Comparison of ENCODE assay signal across 8 cellular contexts in genomic region chr16:76535-77272, GRCh38. TPM values are rescaled to one million over a fixed set of nuclear protein-coding genes. Genes with fewer than 3 reads are reported as not detected.
DNase-seq lines count a peak whose midpoint lies in the region; ATAC-seq, FAIRE-seq and TF ChIP-seq lines count a peak whose summit lies in the region.

No MANE protein-coding gene starts in this region.

- POLR2A ChIA-PET in HepG2 (lab: Yijun Ruan, JAX): interaction anchor here (1.1 to 2.6 kb wide), 4 partner anchors 11 to 23 kb away, joined by 3 to 12 read pairs (median 6); partner anchors contain the start of genes POLR3K and SNRNP25

- FAIRE-seq in bronchial epithelial cell (lab: Jason Lieb, UNC) (no peak), HepG2 (lab: Jason Lieb, UNC) (peak; percentile 42)

- intact Hi-C loops in HepG2 (cut with micrococcal nuclease; ENCODE audit: unreplicated experiment): no loop called here
- intact Hi-C loops in thyroid gland (cut with DNase I): no loop called here

- H4K20me1 ChIP-seq in HepG2 (ENCODE audit: insufficient read depth, low read length): no peaks in the 10 kb centered on the region

- H3K4me3 ChIP-seq in bronchial epithelial cell (ENCODE audit: low read depth, low read length) (peak overlapping the region; percentile 77), HepG2 (replicated peaks in 1 of 3; ENCODE audit: insufficient read depth in 1 of 3, low read depth in 2 of 3, low read length in 3 of 3) (peak overlapping the region; percentile 63 to 84 (median 80)), thyroid gland (replicated peaks in 1 of 3) (peak overlapping the region in 2 of 3 donors; percentile 66 to 79)

- BruUV-seq in HepG2 (replicated peaks; lab: Mats Ljungman, UMichigan): no TSS peak

- peak overlapping the region; percentile 86 for H3K9ac ChIP-seq in HepG2 (ENCODE audit: insufficient read depth, low read depth, low read length)

- TF ChIP-seq POLR2A in HepG2 (IDR thresholded peaks at IDR 0.05; ENCODE audit: insufficient read depth in 1 of 2, low read depth in 2 of 2, low read length in 2 of 2) (peak in 1 of 2 experiments; percentile 65; a peak in 2 of 4 replicates), thyroid gland (IDR thresholded peaks at IDR 0.05) (no peak)

- in situ Hi-C loops in HepG2 (cut with HindIII; ENCODE audit: extremely low pct_ligation_motif_present, low pct_unique_long_range_greater_than_20kb): no loop called here

- peaks cover 62% of the 10 kb centered on the region for H3K4me1 ChIP-seq in HepG2 (ENCODE audit: insufficient read depth, low read length)
- peaks cover 43 to 54% of the 10 kb centered on the region in 2 donors for H3K4me1 ChIP-seq in thyroid gland

- DNase-seq in NCI-H510A treated with DMSO at 0.1 percent for 48 hours (lab: John Stamatoyannopoulos, UW) (peak; percentile 10), NCI-H510A (lab: John Stamatoyannopoulos, UW) (no peak), NCI-H2196 (lab: John Stamatoyannopoulos, UW; ENCODE audit: unreplicated experiment) (peak; percentile 57), bronchial epithelial cell (ENCODE audit: low read depth) (peak; percentile 65), HepG2 (ENCODE audit: low spot score) (peak; percentile 66), thyroid gland (peak; percentile 36 to 37), NCI-H446 treated with DMSO at 0.1 percent for 48 hours (lab: John Stamatoyannopoulos, UW) (no peak)

- WGBS in HepG2 (ENCODE audit: low lambda C conversion rate): 7% methylated on average over 7 of the region's 13 CpGs
- WGBS in thyroid gland, 2 donors: 49 to 56% methylated on average over 6 to 11 of the region's 13 CpGs

- peak overlapping the region; percentile 62 for H3K27ac ChIP-seq in HepG2 (ENCODE audit: extremely low read length, insufficient read depth, low read length)
- peak overlapping the region; percentile 72 to 92 (median 88) for H3K27ac ChIP-seq in thyroid gland

- ATAC-seq in HepG2: peak; percentile 24
- no peak for ATAC-seq in GM21576 (IDR thresholded peaks at IDR 0.05; ENCODE audit: unreplicated experiment)

- no peaks in the 10 kb centered on the region for H3K9me3 ChIP-seq in HepG2 (ENCODE audit: low read length)
- H3K9me3 ChIP-seq in thyroid gland: no peaks in the 10 kb centered on the region

- H3K4me2 ChIP-seq in HepG2 (ENCODE audit: low read depth, low read length): peak overlapping the region; percentile 95

- no peak for TF ChIP-seq CTCF in bronchial epithelial cell (IDR thresholded peaks at IDR 0.05; ENCODE audit: insufficient read depth, low read length, severe bottlenecking)
- no peak for TF ChIP-seq CTCF in HepG2 (CRISPR knock-in tag; IDR thresholded peaks at IDR 0.05)
- no peak for TF ChIP-seq CTCF in thyroid gland (IDR thresholded peaks at IDR 0.05)

- H2AFZ ChIP-seq in HepG2 (ENCODE audit: low read length): no peak overlapping the region

- TF ChIP-seq RAD21 in HepG2 (CRISPR knock-in tag; IDR thresholded peaks at IDR 0.05): no peak

- peaks cover 9% of the 10 kb centered on the region for H3K36me3 ChIP-seq in bronchial epithelial cell (ENCODE audit: control insufficient read depth, insufficient read depth, low read length)
- peaks cover 4 to 17% of the 10 kb centered on the region in 2 experiments; a peak in 3 of 5 replicates for H3K36me3 ChIP-seq in HepG2 (replicated peaks in 1 of 2; ENCODE audit: control insufficient read depth in 1 of 2, insufficient read depth in 2 of 2, low read length in 2 of 2)
- peaks cover 0 to 6% of the 10 kb centered on the region in 2 donors for H3K36me3 ChIP-seq in thyroid gland

- CTCF ChIA-PET in HepG2 (lab: Yijun Ruan, JAX; ENCODE audit: low intra/inter-chr PET ratio, low total read pairs): interaction anchor here (1.1 to 2.5 kb wide), 2 partner anchors 11 to 20 kb away, joined by 6 to 11 read pairs; no protein-coding TSS in a partner anchor

- peaks cover 2% of the 10 kb centered on the region for H3K79me2 ChIP-seq in HepG2 (ENCODE audit: insufficient read depth, low read length)

- TF ChIP-seq EP300 in HepG2 (IDR thresholded peaks at IDR 0.05; ENCODE audit: low read depth in 2 of 2, low read length in 2 of 2): no peak
- TF ChIP-seq EP300 in HepG2 (CRISPR knock-in tag; IDR thresholded peaks at IDR 0.05; ENCODE audit: borderline replicate concordance): no peak

- H3K27me3 ChIP-seq in bronchial epithelial cell (ENCODE audit: control insufficient read depth, insufficient read depth, low read length) (no peaks in the 10 kb centered on the region), HepG2 (ENCODE audit: control insufficient read depth in 1 of 2, insufficient read depth in 2 of 2, low read length in 2 of 2) (peaks cover 2 to 8% of the 10 kb centered on the region in 2 experiments; a peak in 2 of 5 replicates), thyroid gland (no peaks in the 10 kb centered on the region)

RNA-seq across cellular contexts. Expression of gene MPG, which starts 1.3 kb away (rescaled TPM):
- total RNA-seq in bronchial epithelial cell (91.1 and 107 TPM in 2 replicates), HepG2 (2016; rRNA removed; fragmentation: Illumina TruSeq; extraction: Trizol) (56.4 and 62.5 TPM in 2 replicates), thyroid gland (100 to 1,000 TPM in 2 of 4 donors, 10 to 100 TPM in 2; 75.8 to 150 (median 104) TPM)
- total RNA-seq in HepG2 (2016; cell fraction: cytosol; rRNA removed; fragmentation: Illumina TruSeq; extraction: Trizol; ENCODE audit: low read depth): 46.3 and 53.1 TPM in 2 replicates
- 55.9 and 64.7 TPM in 2 replicates for total RNA-seq in HepG2 (2016; cell fraction: insoluble cytoplasmic fraction; rRNA removed; fragmentation: Illumina TruSeq; extraction: Trizol)
- total RNA-seq in HepG2 (2016; cell fraction: membrane; rRNA removed; fragmentation: Illumina TruSeq; extraction: Trizol): 57.4 and 76.0 TPM in 2 replicates
- total RNA-seq in HepG2 (2016; cell fraction: nucleus; rRNA removed; fragmentation: Illumina TruSeq; extraction: Trizol): 33.2 and 35.5 TPM in 2 replicates
- 59.1 and 74.2 TPM in 2 replicates for polyA plus RNA-seq in HepG2 (2011; rRNA removed)
- 62.1 and 108 TPM in 2 replicates for polyA plus RNA-seq in HepG2 (2011; cell fraction: cytosol; rRNA removed)
- 58.8 and 62.5 TPM in 2 replicates for polyA plus RNA-seq in HepG2 (2011; cell fraction: nucleus; rRNA removed)
- polyA plus RNA-seq in HepG2 (2012): 30.3 and 43.2 TPM in 2 replicates
- 53.6 and 59.3 TPM in 2 replicates for polyA plus RNA-seq in HepG2 (2016; cell fraction: cytosol; fragmentation: Illumina TruSeq; extraction: Trizol; ENCODE audit: low read depth)
- 53.6 and 58.3 TPM in 2 replicates for polyA plus RNA-seq in HepG2 (2016; cell fraction: insoluble cytoplasmic fraction; fragmentation: Illumina TruSeq; extraction: Trizol; ENCODE audit: low read depth)
- 56.7 and 61.4 TPM in 2 replicates for polyA plus RNA-seq in HepG2 (2016; cell fraction: membrane; fragmentation: Illumina TruSeq; extraction: Trizol; ENCODE audit: low read depth)
- polyA plus RNA-seq in HepG2 (2016; cell fraction: nucleus; fragmentation: Illumina TruSeq; extraction: Trizol; ENCODE audit: insufficient read depth, low read depth): 53.3 and 60.6 TPM in 2 replicates
- polyA minus RNA-seq in HepG2 (2011; rRNA and poly(A)+ RNA removed; ENCODE audit: low replicate concordance): 22.4 and 34.8 TPM in 2 replicates
- 27.0 and 35.2 TPM in 2 replicates for polyA minus RNA-seq in HepG2 (2011; cell fraction: cytosol; rRNA and poly(A)+ RNA removed)
- 5.8 and 10.3 TPM in 2 replicates for polyA minus RNA-seq in HepG2 (2011; cell fraction: nucleus; rRNA and poly(A)+ RNA removed)

RNA-seq across cellular contexts. Expression of gene RHBDF1, which starts 4.3 kb away (rescaled TPM):
- 10.3 and 20.6 TPM in 2 replicates for total RNA-seq in bronchial epithelial cell
- 1.8 and 5.4 TPM in 2 replicates for total RNA-seq in HepG2 (2016; rRNA removed; fragmentation: Illumina TruSeq; extraction: Trizol)
- 0.81 and 1.8 TPM in 2 replicates for total RNA-seq in HepG2 (2016; cell fraction: cytosol; rRNA removed; fragmentation: Illumina TruSeq; extraction: Trizol; ENCODE audit: low read depth)
- 1.4 and 5.9 TPM in 2 replicates for total RNA-seq in HepG2 (2016; cell fraction: insoluble cytoplasmic fraction; rRNA removed; fragmentation: Illumina TruSeq; extraction: Trizol)
- 0.96 and 1.5 TPM in 2 replicates for total RNA-seq in HepG2 (2016; cell fraction: membrane; rRNA removed; fragmentation: Illumina TruSeq; extraction: Trizol)
- 6.4 and 8.4 TPM in 2 replicates for total RNA-seq in HepG2 (2016; cell fraction: nucleus; rRNA removed; fragmentation: Illumina TruSeq; extraction: Trizol)
- 26.9 and 28.1 TPM in 2 replicates for polyA plus RNA-seq in HepG2 (2011; rRNA removed)
- polyA plus RNA-seq in HepG2 (2011; cell fraction: cytosol; rRNA removed): 8.5 and 9.9 TPM in 2 replicates
- 199 and 238 TPM in 2 replicates for polyA plus RNA-seq in HepG2 (2011; cell fraction: nucleus; rRNA removed)
- 4.3 and 9.2 TPM in 2 replicates for polyA plus RNA-seq in HepG2 (2012)
- polyA plus RNA-seq in HepG2 (2016; cell fraction: cytosol; fragmentation: Illumina TruSeq; extraction: Trizol; ENCODE audit: low read depth): 0.72 and 0.88 TPM in 2 replicates
- 1.7 and 2.1 TPM in 2 replicates for polyA plus RNA-seq in HepG2 (2016; cell fraction: insoluble cytoplasmic fraction; fragmentation: Illumina TruSeq; extraction: Trizol; ENCODE audit: low read depth)
- polyA plus RNA-seq in HepG2 (2016; cell fraction: membrane; fragmentation: Illumina TruSeq; extraction: Trizol; ENCODE audit: low read depth): 1.1 and 1.3 TPM in 2 replicates
- polyA plus RNA-seq in HepG2 (2016; cell fraction: nucleus; fragmentation: Illumina TruSeq; extraction: Trizol; ENCODE audit: insufficient read depth, low read depth): 26.0 and 29.9 TPM in 2 replicates
- polyA minus RNA-seq in HepG2 (2011; rRNA and poly(A)+ RNA removed; ENCODE audit: low replicate concordance): 10.2 and 17.2 TPM in 2 replicates
- polyA minus RNA-seq in HepG2 (2011; cell fraction: cytosol; rRNA and poly(A)+ RNA removed): 4.0 and 4.5 TPM in 2 replicates
- 18.3 and 18.5 TPM in 2 replicates for polyA minus RNA-seq in HepG2 (2011; cell fraction: nucleus; rRNA and poly(A)+ RNA removed)
- total RNA-seq in thyroid gland: 10 to 100 TPM; 20.4 to 35.4 (median 28.4) TPM

RNA-seq across cellular contexts. Expression of gene SNRNP25, which starts 23.1 kb away (rescaled TPM):
- total RNA-seq in bronchial epithelial cell: 9.0 and 14.1 TPM in 2 replicates
- total RNA-seq in HepG2 (2016; rRNA removed; fragmentation: Illumina TruSeq; extraction: Trizol): 97.4 and 103 TPM in 2 replicates
- total RNA-seq in HepG2 (2016; cell fraction: cytosol; rRNA removed; fragmentation: Illumina TruSeq; extraction: Trizol; ENCODE audit: low read depth): 131 and 159 TPM in 2 replicates
- 98.3 and 99.2 TPM in 2 replicates for total RNA-seq in HepG2 (2016; cell fraction: insoluble cytoplasmic fraction; rRNA removed; fragmentation: Illumina TruSeq; extraction: Trizol)
- 209 and 211 TPM in 2 replicates for total RNA-seq in HepG2 (2016; cell fraction: membrane; rRNA removed; fragmentation: Illumina TruSeq; extraction: Trizol)
- total RNA-seq in HepG2 (2016; cell fraction: nucleus; rRNA removed; fragmentation: Illumina TruSeq; extraction: Trizol): 35.7 and 35.9 TPM in 2 replicates
- polyA plus RNA-seq in HepG2 (2011; rRNA removed): 26.5 and 34.1 TPM in 2 replicates
- 30.0 and 42.1 TPM in 2 replicates for polyA plus RNA-seq in HepG2 (2011; cell fraction: cytosol; rRNA removed)
- polyA plus RNA-seq in HepG2 (2011; cell fraction: nucleus; rRNA removed): 14.5 and 15.2 TPM in 2 replicates
- polyA plus RNA-seq in HepG2 (2012): 20.6 and 26.4 TPM in 2 replicates
- 174 and 209 TPM in 2 replicates for polyA plus RNA-seq in HepG2 (2016; cell fraction: cytosol; fragmentation: Illumina TruSeq; extraction: Trizol; ENCODE audit: low read depth)
- polyA plus RNA-seq in HepG2 (2016; cell fraction: insoluble cytoplasmic fraction; fragmentation: Illumina TruSeq; extraction: Trizol; ENCODE audit: low read depth): 104 and 113 TPM in 2 replicates
- polyA plus RNA-seq in HepG2 (2016; cell fraction: membrane; fragmentation: Illumina TruSeq; extraction: Trizol; ENCODE audit: low read depth): 222 and 223 TPM in 2 replicates
- 66.9 and 75.9 TPM in 2 replicates for polyA plus RNA-seq in HepG2 (2016; cell fraction: nucleus; fragmentation: Illumina TruSeq; extraction: Trizol; ENCODE audit: insufficient read depth, low read depth)
- 12.7 and 34.1 TPM in 2 replicates for polyA minus RNA-seq in HepG2 (2011; rRNA and poly(A)+ RNA removed; ENCODE audit: low replicate concordance)
- polyA minus RNA-seq in HepG2 (2011; cell fraction: cytosol; rRNA and poly(A)+ RNA removed): 4.7 and 7.8 TPM in 2 replicates
- polyA minus RNA-seq in HepG2 (2011; cell fraction: nucleus; rRNA and poly(A)+ RNA removed): 7.2 and 9.5 TPM in 2 replicates
- 10 to 100 TPM; 16.1 to 53.6 (median 34.8) TPM for total RNA-seq in thyroid gland

RNA-seq across cellular contexts. Expression of gene POLR3K, which starts 23.3 kb away (rescaled TPM):
- total RNA-seq in bronchial epithelial cell: 4.7 and 5.8 TPM in 2 replicates
- 18.8 and 22.4 TPM in 2 replicates for total RNA-seq in HepG2 (2016; rRNA removed; fragmentation: Illumina TruSeq; extraction: Trizol)
- total RNA-seq in HepG2 (2016; cell fraction: cytosol; rRNA removed; fragmentation: Illumina TruSeq; extraction: Trizol; ENCODE audit: low read depth): 10.0 and 10.3 TPM in 2 replicates
- 19.8 and 23.7 TPM in 2 replicates for total RNA-seq in HepG2 (2016; cell fraction: insoluble cytoplasmic fraction; rRNA removed; fragmentation: Illumina TruSeq; extraction: Trizol)
- 11.2 and 12.8 TPM in 2 replicates for total RNA-seq in HepG2 (2016; cell fraction: membrane; rRNA removed; fragmentation: Illumina TruSeq; extraction: Trizol)
- total RNA-seq in HepG2 (2016; cell fraction: nucleus; rRNA removed; fragmentation: Illumina TruSeq; extraction: Trizol): 8.8 and 11.3 TPM in 2 replicates
- polyA plus RNA-seq in HepG2 (2011; rRNA removed): 14.8 TPM in 2 replicates
- polyA plus RNA-seq in HepG2 (2011; cell fraction: cytosol; rRNA removed): 22.5 and 26.6 TPM in 2 replicates
- 10.5 and 11.1 TPM in 2 replicates for polyA plus RNA-seq in HepG2 (2011; cell fraction: nucleus; rRNA removed)
- 14.3 and 17.5 TPM in 2 replicates for polyA plus RNA-seq in HepG2 (2012)
- 9.1 and 9.8 TPM in 2 replicates for polyA plus RNA-seq in HepG2 (2016; cell fraction: cytosol; fragmentation: Illumina TruSeq; extraction: Trizol; ENCODE audit: low read depth)
- 34.2 and 38.7 TPM in 2 replicates for polyA plus RNA-seq in HepG2 (2016; cell fraction: insoluble cytoplasmic fraction; fragmentation: Illumina TruSeq; extraction: Trizol; ENCODE audit: low read depth)
- 11.8 and 11.9 TPM in 2 replicates for polyA plus RNA-seq in HepG2 (2016; cell fraction: membrane; fragmentation: Illumina TruSeq; extraction: Trizol; ENCODE audit: low read depth)
- 18.2 and 22.9 TPM in 2 replicates for polyA plus RNA-seq in HepG2 (2016; cell fraction: nucleus; fragmentation: Illumina TruSeq; extraction: Trizol; ENCODE audit: insufficient read depth, low read depth)
- polyA minus RNA-seq in HepG2 (2011; rRNA and poly(A)+ RNA removed; ENCODE audit: low replicate concordance): 15.9 and 48.0 TPM in 2 replicates
- 5.5 and 7.7 TPM in 2 replicates for polyA minus RNA-seq in HepG2 (2011; cell fraction: cytosol; rRNA and poly(A)+ RNA removed)
- polyA minus RNA-seq in HepG2 (2011; cell fraction: nucleus; rRNA and poly(A)+ RNA removed): 8.8 and 10.9 TPM in 2 replicates
- 1 to 10 TPM; 3.5 to 6.7 (median 4.6) TPM for total RNA-seq in thyroid gland

Comparison
In these comparisons a context has a peak if more than half of its experiments do, and no peak if none do; other contexts are left out.
1. DNase-seq: peak in NCI-H510A treated with DMSO at 0.1 percent for 48 hours (single experiment), NCI-H2196 (single experiment), bronchial epithelial cell (single experiment), HepG2 (single experiment) and thyroid gland (2 of 2); none in NCI-H510A (single experiment) and NCI-H446 treated with DMSO at 0.1 percent for 48 hours (single experiment).
2. Peak in every context shown above with its lines, with median percentiles within 50 percentile points of each other: H3K4me3 ChIP-seq.